Comparison of ENCODE assay signal across 9 cellular contexts in genomic region chr11:42407379-42407778, GRCh38.
A peak's percentile ranks its signal among the peaks of the same experiment; 100 is the strongest.
DNase-seq lines count a peak whose midpoint lies in the region; ATAC-seq, FAIRE-seq and TF ChIP-seq lines count a peak whose summit lies in the region.
"Had no signal": no experiment of that assay in that cellular context is flagged by ENCODE, and none has a peak within 500 bp of the region (broad histone marks: within the 10 kb centered on the region; RNA-seq: fewer than 3 reads in every experiment).

No MANE protein-coding gene starts in this region.

- H2BK120ac ChIP-seq in mesendoderm (ENCODE audit: low read depth, low read length): no peak overlapping the region

- H2BK5ac ChIP-seq in mesendoderm (ENCODE audit: low read length): no peak overlapping the region

- H4K8ac ChIP-seq in mesendoderm (ENCODE audit: low read depth, low read length): no peak overlapping the region

- H2BK15ac ChIP-seq in mesendoderm (replicated peaks; ENCODE audit: low read depth): no peak overlapping the region

- H4K5ac ChIP-seq in mesendoderm (ENCODE audit: low read length): no peak overlapping the region

- FAIRE-seq in H54 (lab: Jason Lieb, UNC): no peak

- TF ChIP-seq CTCF in NB4 (IDR thresholded peaks at IDR 0.05; ENCODE audit: low read depth, low read length) (peak; percentile 16), VCaP (conservative IDR thresholded peaks at IDR 0.05) (peak; percentile 40)

- no peaks in the 10 kb centered on the region for H3K9me3 ChIP-seq in aorta (ENCODE audit: control insufficient read depth, low read length)

- no peaks in the 10 kb centered on the region for H3K79me1 ChIP-seq in mesendoderm (ENCODE audit: low read length)

- H2AK5ac ChIP-seq in mesendoderm (ENCODE audit: low read length): no peak overlapping the region

- TF ChIP-seq POLR2A in NB4 (IDR thresholded peaks at IDR 0.05; ENCODE audit: extremely low read depth, insufficient read length): no peak
- no peak for TF ChIP-seq POLR2A in H54 (IDR thresholded peaks at IDR 0.05; ENCODE audit: low read depth, low read length)

- no peaks in the 10 kb centered on the region for H3K27me3 ChIP-seq in mesendoderm (ENCODE audit: insufficient read depth, low read length, poor library complexity)
- H3K27me3 ChIP-seq in aorta (ENCODE audit: control insufficient read depth in 1 of 2, insufficient read depth in 2 of 2, low read length in 1 of 2): no peaks in the 10 kb centered on the region

- no peak overlapping the region for H3K56ac ChIP-seq in mesendoderm (ENCODE audit: low read length)

- H3K4me1 ChIP-seq in mesendoderm (ENCODE audit: control insufficient read depth, low read depth, low read length) (no peaks in the 10 kb centered on the region), aorta (ENCODE audit: control insufficient read depth in 1 of 2, insufficient read depth in 2 of 2, low read length in 2 of 2) (no peaks in the 10 kb centered on the region)

- no peaks in the 10 kb centered on the region for H3K79me2 ChIP-seq in mesendoderm (ENCODE audit: control insufficient read depth, insufficient read depth, low read length)

- H3K4me3 ChIP-seq in NB4 (ENCODE audit: low read depth, low read length): no peak overlapping the region
- H3K4me3 ChIP-seq in mesendoderm (ENCODE audit: low read length): no peak overlapping the region
- H3K4me3 ChIP-seq in aorta (ENCODE audit: low read length in 2 of 2): no peak overlapping the region

- H3K18ac ChIP-seq in mesendoderm (ENCODE audit: low read length): no peak overlapping the region

- no peak overlapping the region for H3K4me2 ChIP-seq in mesendoderm (ENCODE audit: low read length)

- DNase-seq in EH (ENCODE audit: low read depth) (peak; percentile 27), NB4 (ENCODE audit: low read depth) (peak; percentile 14), mesendoderm (peak; percentile 96), ureter (ENCODE audit: low spot score) (no peak), aorta (no peak), H54 (ENCODE audit: insufficient read length, low spot score) (no peak)
- DNase-seq in activated T-cell treated with anti-CD3 and anti-CD28 coated beads, Interleukin-2, amount 50 U/mL, for 48 hours: no peak
- DNase-seq: IMR-90 had no signal

- intact Hi-C loops in aorta (cut with DNase I): no loop called here

- no peak overlapping the region for H3K9ac ChIP-seq in mesendoderm (ENCODE audit: low read length)

- H3K36me3 ChIP-seq in mesendoderm (ENCODE audit: control insufficient read depth, insufficient read depth, low read length) (no peaks in the 10 kb centered on the region), aorta (ENCODE audit: control insufficient read depth in 1 of 2, insufficient read depth in 2 of 2, low read length in 1 of 2) (no peaks in the 10 kb centered on the region)

- no peak for ATAC-seq in aorta (ENCODE audit: low FRiP score)

- no peak overlapping the region for H3K4ac ChIP-seq in mesendoderm (ENCODE audit: low read depth, low read length)

- WGBS in mesendoderm (ENCODE audit: extremely low coverage, insufficient coverage, low lambda C conversion rate): no CpG with 5 or more reads among the region's 3 CpGs
- WGBS in aorta, 2 donors: 6 to 20% methylated on average over 3 of the region's 3 CpGs

- no peak overlapping the region for H3K23ac ChIP-seq in mesendoderm (ENCODE audit: low read length)

- H3K27ac ChIP-seq in VCaP (no peak overlapping the region), mesendoderm (ENCODE audit: low read depth, low read length) (no peak overlapping the region), aorta (ENCODE audit: low read depth in 1 of 2, low read length in 2 of 2) (no peak overlapping the region)

Comparison
In these comparisons a context has a peak if more than half of its experiments do, and no peak if none do; other contexts are left out.
1. DNase-seq: peak in EH (single experiment), NB4 (single experiment) and mesendoderm (single experiment); none in ureter (single experiment), aorta (0 of 2), activated T-cell treated with anti-CD3 and anti-CD28 coated beads, Interleukin-2, amount 50 U/mL, for 48 hours (0 of 2) and H54 (single experiment).